Comparison of ENCODE assay signal across 2 cellular contexts in genomic region chr5:7388553-7388952, GRCh38.
TF ChIP-seq lines count a peak whose summit lies in the region.

No MANE protein-coding gene starts in this region.

TF ChIP-seq in H1, 55 proteins besides CTCF, POLR2A, EP300 and RAD21:
- TF ChIP-seq CBX5 (IDR thresholded peaks at IDR 0.05; ENCODE audit: low read depth, low read length) (no peak), ASH2L (IDR thresholded peaks at IDR 0.05; ENCODE audit: low read length) (no peak), TEAD4 (IDR thresholded peaks at IDR 0.05; ENCODE audit: low read depth, low read length) (no peak), CHD7 (IDR thresholded peaks at IDR 0.05; ENCODE audit: insufficient replicate concordance, low read length) (no peak), FOSL1 (IDR thresholded peaks at IDR 0.05; ENCODE audit: insufficient read depth, low read depth, low read length) (no peak), SRF (IDR thresholded peaks at IDR 0.05; ENCODE audit: low read depth, low read length) (no peak), SUZ12 (IDR thresholded peaks at IDR 0.05; ENCODE audit: low read length) (no peak)
TF ChIP-seq in H1: peak in this region for 0.

TF ChIP-seq in GM12891, 5 proteins besides CTCF, POLR2A, EP300 and RAD21:
- TF ChIP-seq PAX5 (IDR thresholded peaks at IDR 0.05; ENCODE audit: insufficient read depth, low read length, severe bottlenecking) (no peak), TAF1 (IDR thresholded peaks at IDR 0.05; ENCODE audit: low read depth, low read length) (no peak), SPI1 (IDR thresholded peaks at IDR 0.05; ENCODE audit: low read depth, low read length) (no peak), POU2F2 (IDR thresholded peaks at IDR 0.05; ENCODE audit: low read depth, low read length) (no peak), POLR2AphosphoS5 (IDR thresholded peaks at IDR 0.05; ENCODE audit: low read depth, low read length) (no peak)
